Comparison of ENCODE assay signal across 1 cellular context in the genomic region with DNA sequence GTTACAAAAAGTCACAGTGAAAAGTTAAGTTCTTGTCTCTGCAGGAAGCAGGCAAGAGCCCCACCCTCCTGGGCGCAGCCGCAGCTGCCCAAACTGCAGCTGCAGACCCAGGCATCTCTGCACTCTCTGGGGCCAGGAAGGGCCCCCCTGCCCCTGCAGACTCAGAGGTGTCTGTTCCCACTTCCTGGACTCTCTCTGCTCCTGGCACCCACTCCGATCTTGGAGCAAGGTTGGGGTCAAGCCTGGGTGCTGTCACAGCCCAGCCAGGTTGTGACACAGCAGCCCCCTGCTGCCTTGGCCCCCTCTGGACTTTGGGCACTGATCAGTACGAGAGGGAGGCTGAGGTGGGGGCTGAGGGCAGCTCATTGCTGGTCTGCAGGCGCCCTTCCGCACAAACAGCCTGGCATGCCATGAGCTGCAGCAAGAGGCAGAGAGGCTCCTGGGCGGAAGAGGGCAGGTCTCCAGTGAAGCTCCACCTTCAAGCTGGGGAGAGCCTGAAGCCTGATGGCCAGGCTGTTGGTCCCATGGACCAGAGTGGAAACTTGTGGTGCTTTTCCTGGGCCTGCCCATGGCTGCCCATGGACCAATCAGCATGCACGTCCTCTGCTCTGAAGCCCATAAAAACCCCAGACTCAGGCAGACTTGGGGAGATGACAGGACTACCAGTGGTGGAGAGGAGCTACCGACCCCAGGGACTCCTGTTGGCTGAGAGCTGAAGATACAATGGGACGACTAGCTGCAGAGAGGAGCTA.
TF ChIP-seq lines count a peak whose summit lies in the region.

No MANE protein-coding gene starts in this region.

TF ChIP-seq in HepG2, 621 proteins besides CTCF, POLR2A, EP300 and RAD21 (continued from another document and continues in another):
- TF ChIP-seq, protein P1, sequence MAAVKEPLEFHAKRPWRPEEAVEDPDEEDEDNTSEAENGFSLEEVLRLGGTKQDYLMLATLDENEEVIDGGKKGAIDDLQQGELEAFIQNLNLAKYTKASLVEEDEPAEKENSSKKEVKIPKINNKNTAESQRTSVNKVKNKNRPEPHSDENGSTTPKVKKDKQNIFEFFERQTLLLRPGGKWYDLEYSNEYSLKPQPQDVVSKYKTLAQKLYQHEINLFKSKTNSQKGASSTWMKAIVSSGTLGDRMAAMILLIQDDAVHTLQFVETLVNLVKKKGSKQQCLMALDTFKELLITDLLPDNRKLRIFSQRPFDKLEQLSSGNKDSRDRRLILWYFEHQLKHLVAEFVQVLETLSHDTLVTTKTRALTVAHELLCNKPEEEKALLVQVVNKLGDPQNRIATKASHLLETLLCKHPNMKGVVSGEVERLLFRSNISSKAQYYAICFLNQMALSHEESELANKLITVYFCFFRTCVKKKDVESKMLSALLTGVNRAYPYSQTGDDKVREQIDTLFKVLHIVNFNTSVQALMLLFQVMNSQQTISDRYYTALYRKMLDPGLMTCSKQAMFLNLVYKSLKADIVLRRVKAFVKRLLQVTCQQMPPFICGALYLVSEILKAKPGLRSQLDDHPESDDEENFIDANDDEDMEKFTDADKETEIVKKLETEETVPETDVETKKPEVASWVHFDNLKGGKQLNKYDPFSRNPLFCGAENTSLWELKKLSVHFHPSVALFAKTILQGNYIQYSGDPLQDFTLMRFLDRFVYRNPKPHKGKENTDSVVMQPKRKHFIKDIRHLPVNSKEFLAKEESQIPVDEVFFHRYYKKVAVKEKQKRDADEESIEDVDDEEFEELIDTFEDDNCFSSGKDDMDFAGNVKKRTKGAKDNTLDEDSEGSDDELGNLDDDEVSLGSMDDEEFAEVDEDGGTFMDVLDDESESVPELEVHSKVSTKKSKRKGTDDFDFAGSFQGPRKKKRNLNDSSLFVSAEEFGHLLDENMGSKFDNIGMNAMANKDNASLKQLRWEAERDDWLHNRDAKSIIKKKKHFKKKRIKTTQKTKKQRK (IDR thresholded peaks at IDR 0.05; ENCODE audit: low read length), result no peak
- TF ChIP-seq TCF7 (IDR thresholded peaks at IDR 0.05; ENCODE audit: low read depth), result no peak
- TF ChIP-seq HMG20B (CRISPR knock-in tag; conservative IDR thresholded peaks at IDR 0.05), result no peak
- TF ChIP-seq ZNF367 (CRISPR knock-in tag; IDR thresholded peaks at IDR 0.05; ENCODE audit: borderline replicate concordance), result no peak
- TF ChIP-seq, protein P2, sequence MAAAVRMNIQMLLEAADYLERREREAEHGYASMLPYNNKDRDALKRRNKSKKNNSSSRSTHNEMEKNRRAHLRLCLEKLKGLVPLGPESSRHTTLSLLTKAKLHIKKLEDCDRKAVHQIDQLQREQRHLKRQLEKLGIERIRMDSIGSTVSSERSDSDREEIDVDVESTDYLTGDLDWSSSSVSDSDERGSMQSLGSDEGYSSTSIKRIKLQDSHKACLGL (CRISPR knock-in tag; IDR thresholded peaks at IDR 0.05), result no peak
- no peak for TF ChIP-seq KAT2B (IDR thresholded peaks at IDR 0.05; ENCODE audit: borderline replicate concordance, low read depth, low read length)
- no peak for TF ChIP-seq HOXA9 (CRISPR knock-in tag; IDR thresholded peaks at IDR 0.05; ENCODE audit: borderline replicate concordance)
- TF ChIP-seq, protein P3, sequence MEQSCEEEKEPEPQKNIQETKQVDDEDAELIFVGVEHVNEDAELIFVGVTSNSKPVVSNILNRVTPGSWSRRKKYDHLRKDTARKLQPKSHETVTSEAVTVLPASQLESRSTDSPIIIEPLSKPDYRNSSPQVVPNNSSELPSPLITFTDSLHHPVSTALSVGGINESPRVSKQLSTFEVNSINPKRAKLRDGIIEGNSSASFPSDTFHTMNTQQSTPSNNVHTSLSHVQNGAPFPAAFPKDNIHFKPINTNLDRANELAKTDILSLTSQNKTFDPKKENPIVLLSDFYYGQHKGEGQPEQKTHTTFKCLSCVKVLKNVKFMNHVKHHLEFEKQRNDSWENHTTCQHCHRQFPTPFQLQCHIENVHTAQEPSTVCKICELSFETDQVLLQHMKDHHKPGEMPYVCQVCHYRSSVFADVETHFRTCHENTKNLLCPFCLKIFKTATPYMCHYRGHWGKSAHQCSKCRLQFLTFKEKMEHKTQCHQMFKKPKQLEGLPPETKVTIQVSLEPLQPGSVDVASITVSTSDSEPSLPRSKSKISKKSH (CRISPR knock-in tag; IDR thresholded peaks at IDR 0.05; ENCODE audit: borderline replicate concordance), result no peak; the same call in none of the 2 replicates
- no peak for TF ChIP-seq ZNF337 (CRISPR knock-in tag; IDR thresholded peaks at IDR 0.05; ENCODE audit: borderline replicate concordance, low read depth)
- no peak for TF ChIP-seq MAFG (CRISPR knock-in tag; IDR thresholded peaks at IDR 0.05)
- no peak for TF ChIP-seq ZNF496 (CRISPR knock-in tag; IDR thresholded peaks at IDR 0.05; ENCODE audit: insufficient replicate concordance)
- no peak for TF ChIP-seq SATB2 (CRISPR knock-in tag; IDR thresholded peaks at IDR 0.05)
- TF ChIP-seq CC2D1A (CRISPR knock-in tag; IDR thresholded peaks at IDR 0.05), result no peak
- TF ChIP-seq ZNF296 (CRISPR knock-in tag; conservative IDR thresholded peaks at IDR 0.05), result no peak
- TF ChIP-seq NAIF1 (CRISPR knock-in tag; IDR thresholded peaks at IDR 0.05; ENCODE audit: borderline replicate concordance), result no peak
- TF ChIP-seq SOX5 (CRISPR knock-in tag; IDR thresholded peaks at IDR 0.05; ENCODE audit: borderline replicate concordance), result 0 out of 2 replicates have a peak, but pooled peaks have one; percentile 39
- 0 out of 2 replicates have a peak, but pooled peaks have one; percentile 64 for TF ChIP-seq ZFP37 (CRISPR knock-in tag; IDR thresholded peaks at IDR 0.05; ENCODE audit: borderline replicate concordance)
- TF ChIP-seq ZNF569 (CRISPR knock-in tag; IDR thresholded peaks at IDR 0.05; ENCODE audit: borderline replicate concordance), result no peak
- peak; percentile 60 for TF ChIP-seq ZFX (CRISPR knock-in tag; IDR thresholded peaks at IDR 0.05; ENCODE audit: low read depth)
- no peak for TF ChIP-seq HHEX (CRISPR knock-in tag; IDR thresholded peaks at IDR 0.05)
- peak; percentile 86; the same call in 1 of the 2 replicates for TF ChIP-seq MEIS2 (CRISPR knock-in tag; IDR thresholded peaks at IDR 0.05)
- no peak for TF ChIP-seq NFE2L2 (IDR thresholded peaks at IDR 0.05; ENCODE audit: low read length)
- no peak; the same call in 1 of the 2 replicates for TF ChIP-seq SOX13 (IDR thresholded peaks at IDR 0.05)
- peak in 1 of 2 experiments; percentile 48; a peak in 2 of 4 replicates for TF ChIP-seq SOX13 (CRISPR knock-in tag; conservative IDR thresholded peaks at IDR 0.05 in 1 of 2, IDR thresholded peaks at IDR 0.05 in 1 of 2)
- TF ChIP-seq, protein P4, sequence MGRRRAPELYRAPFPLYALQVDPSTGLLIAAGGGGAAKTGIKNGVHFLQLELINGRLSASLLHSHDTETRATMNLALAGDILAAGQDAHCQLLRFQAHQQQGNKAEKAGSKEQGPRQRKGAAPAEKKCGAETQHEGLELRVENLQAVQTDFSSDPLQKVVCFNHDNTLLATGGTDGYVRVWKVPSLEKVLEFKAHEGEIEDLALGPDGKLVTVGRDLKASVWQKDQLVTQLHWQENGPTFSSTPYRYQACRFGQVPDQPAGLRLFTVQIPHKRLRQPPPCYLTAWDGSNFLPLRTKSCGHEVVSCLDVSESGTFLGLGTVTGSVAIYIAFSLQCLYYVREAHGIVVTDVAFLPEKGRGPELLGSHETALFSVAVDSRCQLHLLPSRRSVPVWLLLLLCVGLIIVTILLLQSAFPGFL (CRISPR knock-in tag; IDR thresholded peaks at IDR 0.05), result no peak
- TF ChIP-seq, protein P5, sequence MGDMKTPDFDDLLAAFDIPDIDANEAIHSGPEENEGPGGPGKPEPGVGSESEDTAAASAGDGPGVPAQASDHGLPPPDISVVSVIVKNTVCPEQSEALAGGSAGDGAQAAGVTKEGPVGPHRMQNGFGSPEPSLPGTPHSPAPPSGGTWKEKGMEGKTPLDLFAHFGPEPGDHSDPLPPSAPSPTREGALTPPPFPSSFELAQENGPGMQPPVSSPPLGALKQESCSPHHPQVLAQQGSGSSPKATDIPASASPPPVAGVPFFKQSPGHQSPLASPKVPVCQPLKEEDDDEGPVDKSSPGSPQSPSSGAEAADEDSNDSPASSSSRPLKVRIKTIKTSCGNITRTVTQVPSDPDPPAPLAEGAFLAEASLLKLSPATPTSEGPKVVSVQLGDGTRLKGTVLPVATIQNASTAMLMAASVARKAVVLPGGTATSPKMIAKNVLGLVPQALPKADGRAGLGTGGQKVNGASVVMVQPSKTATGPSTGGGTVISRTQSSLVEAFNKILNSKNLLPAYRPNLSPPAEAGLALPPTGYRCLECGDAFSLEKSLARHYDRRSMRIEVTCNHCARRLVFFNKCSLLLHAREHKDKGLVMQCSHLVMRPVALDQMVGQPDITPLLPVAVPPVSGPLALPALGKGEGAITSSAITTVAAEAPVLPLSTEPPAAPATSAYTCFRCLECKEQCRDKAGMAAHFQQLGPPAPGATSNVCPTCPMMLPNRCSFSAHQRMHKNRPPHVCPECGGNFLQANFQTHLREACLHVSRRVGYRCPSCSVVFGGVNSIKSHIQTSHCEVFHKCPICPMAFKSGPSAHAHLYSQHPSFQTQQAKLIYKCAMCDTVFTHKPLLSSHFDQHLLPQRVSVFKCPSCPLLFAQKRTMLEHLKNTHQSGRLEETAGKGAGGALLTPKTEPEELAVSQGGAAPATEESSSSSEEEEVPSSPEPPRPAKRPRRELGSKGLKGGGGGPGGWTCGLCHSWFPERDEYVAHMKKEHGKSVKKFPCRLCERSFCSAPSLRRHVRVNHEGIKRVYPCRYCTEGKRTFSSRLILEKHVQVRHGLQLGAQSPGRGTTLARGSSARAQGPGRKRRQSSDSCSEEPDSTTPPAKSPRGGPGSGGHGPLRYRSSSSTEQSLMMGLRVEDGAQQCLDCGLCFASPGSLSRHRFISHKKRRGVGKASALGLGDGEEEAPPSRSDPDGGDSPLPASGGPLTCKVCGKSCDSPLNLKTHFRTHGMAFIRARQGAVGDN (CRISPR knock-in tag; IDR thresholded peaks at IDR 0.05), result peak; percentile 95
- peak; percentile 40 for TF ChIP-seq HNRNPLL (IDR thresholded peaks at IDR 0.05; ENCODE audit: low read depth, low read length, poor library complexity, severe bottlenecking)
- TF ChIP-seq ZNF432 (CRISPR knock-in tag; IDR thresholded peaks at IDR 0.05; ENCODE audit: borderline replicate concordance), result no peak
- no peak for TF ChIP-seq ZNF468 (CRISPR knock-in tag; IDR thresholded peaks at IDR 0.05)
- no peak for TF ChIP-seq HOXD1 (CRISPR knock-in tag; IDR thresholded peaks at IDR 0.05)
- TF ChIP-seq ZNF510 (CRISPR knock-in tag; IDR thresholded peaks at IDR 0.05; ENCODE audit: low read depth), result no peak
- TF ChIP-seq, protein P6, sequence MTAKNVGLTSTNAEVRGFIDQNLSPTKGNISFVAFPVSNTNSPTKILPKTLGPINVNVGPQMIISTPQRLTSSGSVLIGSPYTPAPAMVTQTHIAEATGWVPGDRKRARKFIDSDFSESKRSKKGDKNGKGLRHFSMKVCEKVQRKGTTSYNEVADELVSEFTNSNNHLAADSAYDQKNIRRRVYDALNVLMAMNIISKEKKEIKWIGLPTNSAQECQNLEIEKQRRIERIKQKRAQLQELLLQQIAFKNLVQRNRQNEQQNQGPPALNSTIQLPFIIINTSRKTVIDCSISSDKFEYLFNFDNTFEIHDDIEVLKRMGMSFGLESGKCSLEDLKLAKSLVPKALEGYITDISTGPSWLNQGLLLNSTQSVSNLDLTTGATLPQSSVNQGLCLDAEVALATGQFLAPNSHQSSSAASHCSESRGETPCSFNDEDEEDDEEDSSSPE (CRISPR knock-in tag; IDR thresholded peaks at IDR 0.05), result no peak; the same call in 1 of the 2 replicates
- TF ChIP-seq, protein P7, sequence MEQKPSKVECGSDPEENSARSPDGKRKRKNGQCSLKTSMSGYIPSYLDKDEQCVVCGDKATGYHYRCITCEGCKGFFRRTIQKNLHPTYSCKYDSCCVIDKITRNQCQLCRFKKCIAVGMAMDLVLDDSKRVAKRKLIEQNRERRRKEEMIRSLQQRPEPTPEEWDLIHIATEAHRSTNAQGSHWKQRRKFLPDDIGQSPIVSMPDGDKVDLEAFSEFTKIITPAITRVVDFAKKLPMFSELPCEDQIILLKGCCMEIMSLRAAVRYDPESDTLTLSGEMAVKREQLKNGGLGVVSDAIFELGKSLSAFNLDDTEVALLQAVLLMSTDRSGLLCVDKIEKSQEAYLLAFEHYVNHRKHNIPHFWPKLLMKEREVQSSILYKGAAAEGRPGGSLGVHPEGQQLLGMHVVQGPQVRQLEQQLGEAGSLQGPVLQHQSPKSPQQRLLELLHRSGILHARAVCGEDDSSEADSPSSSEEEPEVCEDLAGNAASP (CRISPR knock-in tag; IDR thresholded peaks at IDR 0.05; ENCODE audit: borderline replicate concordance), result no peak; the same call in 1 of the 2 replicates
- peak; percentile 70; the same call in 1 of the 2 replicates for TF ChIP-seq ZNF788 (CRISPR knock-in tag; IDR thresholded peaks at IDR 0.05; ENCODE audit: borderline replicate concordance)
- TF ChIP-seq ZNF235 (CRISPR knock-in tag; IDR thresholded peaks at IDR 0.05; ENCODE audit: borderline replicate concordance), result no peak
- 0 out of 2 replicates have a peak, but pooled peaks have one; percentile 42 for TF ChIP-seq ZZZ3 (CRISPR knock-in tag; IDR thresholded peaks at IDR 0.05; ENCODE audit: borderline replicate concordance)
- peak; percentile 87 for TF ChIP-seq MAZ (IDR thresholded peaks at IDR 0.05; ENCODE audit: borderline replicate concordance, low read depth, low read length)
- TF ChIP-seq MAZ (CRISPR knock-in tag; IDR thresholded peaks at IDR 0.05; ENCODE audit: low read depth), result peak; percentile 79
- TF ChIP-seq ZNF335 (CRISPR knock-in tag; IDR thresholded peaks at IDR 0.05), result no peak
- TF ChIP-seq ZNF563 (CRISPR knock-in tag; IDR thresholded peaks at IDR 0.05), result no peak
- no peak for TF ChIP-seq TBP (CRISPR knock-in tag; IDR thresholded peaks at IDR 0.05)
- TF ChIP-seq, protein P8, sequence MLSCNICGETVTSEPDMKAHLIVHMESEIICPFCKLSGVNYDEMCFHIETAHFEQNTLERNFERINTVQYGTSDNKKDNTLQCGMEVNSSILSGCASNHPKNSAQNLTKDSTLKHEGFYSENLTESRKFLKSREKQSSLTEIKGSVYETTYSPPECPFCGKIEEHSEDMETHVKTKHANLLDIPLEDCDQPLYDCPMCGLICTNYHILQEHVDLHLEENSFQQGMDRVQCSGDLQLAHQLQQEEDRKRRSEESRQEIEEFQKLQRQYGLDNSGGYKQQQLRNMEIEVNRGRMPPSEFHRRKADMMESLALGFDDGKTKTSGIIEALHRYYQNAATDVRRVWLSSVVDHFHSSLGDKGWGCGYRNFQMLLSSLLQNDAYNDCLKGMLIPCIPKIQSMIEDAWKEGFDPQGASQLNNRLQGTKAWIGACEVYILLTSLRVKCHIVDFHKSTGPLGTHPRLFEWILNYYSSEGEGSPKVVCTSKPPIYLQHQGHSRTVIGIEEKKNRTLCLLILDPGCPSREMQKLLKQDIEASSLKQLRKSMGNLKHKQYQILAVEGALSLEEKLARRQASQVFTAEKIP (CRISPR knock-in tag; IDR thresholded peaks at IDR 0.05; ENCODE audit: borderline replicate concordance), result no peak
- TF ChIP-seq, protein P9, sequence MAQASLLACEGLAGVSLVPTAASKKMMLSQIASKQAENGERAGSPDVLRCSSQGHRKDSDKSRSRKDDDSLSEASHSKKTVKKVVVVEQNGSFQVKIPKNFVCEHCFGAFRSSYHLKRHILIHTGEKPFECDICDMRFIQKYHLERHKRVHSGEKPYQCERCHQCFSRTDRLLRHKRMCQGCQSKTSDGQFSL (CRISPR knock-in tag; IDR thresholded peaks at IDR 0.05), result no peak
- no peak for TF ChIP-seq SCMH1 (CRISPR knock-in tag; IDR thresholded peaks at IDR 0.05; ENCODE audit: borderline replicate concordance)
- TF ChIP-seq ZNF546 (CRISPR knock-in tag; conservative IDR thresholded peaks at IDR 0.05), result peak; percentile 78; the same call in 1 of the 2 replicates
- TF ChIP-seq ZNF790 (CRISPR knock-in tag; IDR thresholded peaks at IDR 0.05; ENCODE audit: borderline replicate concordance), result no peak
